ENCODE assay signal across 1 cellular context in genomic region chr20:63216041-63216848, GRCh38.
TF ChIP-seq lines count a peak whose summit lies in the region.

Gene YTHDF1 (minus strand): TSS chr20:63216131. CDS start chr20:63215892, 239 bp downstream.

TF ChIP-seq in HepG2, 621 proteins besides CTCF, POLR2A, EP300 and RAD21 (continued from another document and continues in another):
- TF ChIP-seq DZIP1 (CRISPR knock-in tag; IDR thresholded peaks at IDR 0.05) (peak; percentile 68; the same call in 1 of the 2 replicates), POLR2AphosphoS5 (IDR thresholded peaks at IDR 0.05; ENCODE audit: low read depth, low read length) (peak; percentile 85), ZNF496 (CRISPR knock-in tag; IDR thresholded peaks at IDR 0.05; ENCODE audit: insufficient replicate concordance) (no peak), SUZ12 (IDR thresholded peaks at IDR 0.05; ENCODE audit: low read depth, low read length) (0 out of 2 replicates have a peak, but pooled peaks have one; percentile 32), MTA3 (CRISPR knock-in tag; IDR thresholded peaks at IDR 0.05) (0 out of 2 replicates have a peak, but pooled peaks have one; percentile 65), ZBTB26 (CRISPR knock-in tag; IDR thresholded peaks at IDR 0.05; ENCODE audit: borderline replicate concordance) (peak; percentile 86), SYNCRIP (IDR thresholded peaks at IDR 0.05; ENCODE audit: insufficient read depth, low read depth, low read length) (no peak), ZNF616 (CRISPR knock-in tag; IDR thresholded peaks at IDR 0.05; ENCODE audit: low read depth) (peak; percentile 91), MAF1 (CRISPR knock-in tag; IDR thresholded peaks at IDR 0.05; ENCODE audit: borderline replicate concordance) (peak; percentile 96), ZNF766 (CRISPR knock-in tag; IDR thresholded peaks at IDR 0.05; ENCODE audit: borderline replicate concordance) (peak; percentile 95), NFIC (IDR thresholded peaks at IDR 0.05; ENCODE audit: low read length) (no peak), NR1H2 (CRISPR knock-in tag; IDR thresholded peaks at IDR 0.05; ENCODE audit: borderline replicate concordance, low read depth) (no peak), ISL2 (CRISPR knock-in tag; IDR thresholded peaks at IDR 0.05) (peak; percentile 82), FLYWCH1 (CRISPR knock-in tag; IDR thresholded peaks at IDR 0.05) (no peak), KDM2A (CRISPR knock-in tag; IDR thresholded peaks at IDR 0.05; ENCODE audit: borderline replicate concordance, low read depth) (peak; percentile 93), NKX3-1 (CRISPR knock-in tag; IDR thresholded peaks at IDR 0.05) (peak; percentile 96), MXD3 (CRISPR knock-in tag; IDR thresholded peaks at IDR 0.05) (peak; percentile 99), HNRNPUL1 (IDR thresholded peaks at IDR 0.05; ENCODE audit: low read depth, low read length) (no peak), ESRRA (CRISPR knock-in tag; IDR thresholded peaks at IDR 0.05; ENCODE audit: low read depth) (peak; percentile 80; the same call in 1 of the 2 replicates), NCOA1 (CRISPR knock-in tag; IDR thresholded peaks at IDR 0.05) (0 out of 2 replicates have a peak, but pooled peaks have one; percentile 47), ZFAT (CRISPR knock-in tag; conservative IDR thresholded peaks at IDR 0.05) (no peak; the same call in 1 of the 2 replicates), NFKB2 (CRISPR knock-in tag; IDR thresholded peaks at IDR 0.05; ENCODE audit: borderline replicate concordance) (peak; percentile 97), ZNF329 (CRISPR knock-in tag; IDR thresholded peaks at IDR 0.05; ENCODE audit: low read depth) (peak; percentile 72; the same call in 1 of the 2 replicates), ATF3 (CRISPR knock-in tag; IDR thresholded peaks at IDR 0.05) (no peak; the same call in 1 of the 2 replicates), ZFYVE20 (CRISPR knock-in tag; IDR thresholded peaks at IDR 0.05; ENCODE audit: borderline replicate concordance, low read depth) (no peak), FOXO1 (CRISPR knock-in tag; IDR thresholded peaks at IDR 0.05) (peak; percentile 78), MATR3 (CRISPR knock-in tag; IDR thresholded peaks at IDR 0.05) (no peak), ATF1 (CRISPR knock-in tag; IDR thresholded peaks at IDR 0.05) (no peak), SMAD1 (CRISPR knock-in tag; IDR thresholded peaks at IDR 0.05; ENCODE audit: borderline replicate concordance, low read depth) (peak; percentile 75; the same call in 1 of the 2 replicates), IRF2 (CRISPR knock-in tag; IDR thresholded peaks at IDR 0.05) (peak; percentile 79; the same call in 1 of the 2 replicates), ZNF207 (IDR thresholded peaks at IDR 0.05; ENCODE audit: borderline replicate concordance) (no peak), ZNF597 (CRISPR knock-in tag; IDR thresholded peaks at IDR 0.05) (peak; percentile 91), ZNF749 (CRISPR knock-in tag; IDR thresholded peaks at IDR 0.05; ENCODE audit: borderline replicate concordance) (peak; percentile 97), ZNF335 (CRISPR knock-in tag; IDR thresholded peaks at IDR 0.05) (no peak; the same call in 1 of the 2 replicates), ZNF432 (CRISPR knock-in tag; IDR thresholded peaks at IDR 0.05; ENCODE audit: borderline replicate concordance) (no peak), NFE2L2 (IDR thresholded peaks at IDR 0.05; ENCODE audit: low read length) (no peak), TCF7 (IDR thresholded peaks at IDR 0.05; ENCODE audit: low read depth) (no peak; the same call in 1 of the 2 replicates), ZNF512 (CRISPR knock-in tag; IDR thresholded peaks at IDR 0.05) (0 out of 2 replicates have a peak, but pooled peaks have one; percentile 20), SPEN (CRISPR knock-in tag; IDR thresholded peaks at IDR 0.05; ENCODE audit: low read depth) (peak; percentile 98), ZNF839 (CRISPR knock-in tag; IDR thresholded peaks at IDR 0.05; ENCODE audit: borderline replicate concordance) (peak; percentile 78; the same call in 1 of the 2 replicates), GTF3A (CRISPR knock-in tag; conservative IDR thresholded peaks at IDR 0.05) (peak; percentile 90; the same call in 1 of the 2 replicates), XBP1 (CRISPR knock-in tag; IDR thresholded peaks at IDR 0.05) (0 out of 2 replicates have a peak, but pooled peaks have one; percentile 61), SMYD3 (CRISPR knock-in tag; IDR thresholded peaks at IDR 0.05) (peak; percentile 85), KAT2B (IDR thresholded peaks at IDR 0.05; ENCODE audit: borderline replicate concordance, low read depth, low read length) (no peak), ZFP1 (CRISPR knock-in tag; IDR thresholded peaks at IDR 0.05) (no peak; the same call in 1 of the 2 replicates), CERS6 (CRISPR knock-in tag; IDR thresholded peaks at IDR 0.05) (no peak; the same call in 1 of the 2 replicates), ZNF562 (CRISPR knock-in tag; IDR thresholded peaks at IDR 0.05; ENCODE audit: borderline replicate concordance) (no peak), KIAA2018 (CRISPR knock-in tag; IDR thresholded peaks at IDR 0.05; ENCODE audit: borderline replicate concordance) (no peak)
